Comparison of ENCODE assay signal across 21 cellular contexts in genomic region chr20:17587148-17587547, GRCh38. TPM values are rescaled to one million over a fixed set of nuclear protein-coding genes. Genes with fewer than 3 reads are reported as not detected.
DNase-seq lines count a peak whose midpoint lies in the region; ATAC-seq and TF ChIP-seq lines count a peak whose summit lies in the region.
"Had no signal": no experiment of that assay in that cellular context is flagged by ENCODE, and none has a peak within 500 bp of the region (broad histone marks: within the 10 kb centered on the region; RNA-seq: fewer than 3 reads in every experiment).

No MANE protein-coding gene starts in this region.

- no peak for TF ChIP-seq EP300 in sigmoid colon (IDR thresholded peaks at IDR 0.05)

- ATAC-seq in left cardiac atrium, result no peak
- ATAC-seq in HG03196 (IDR thresholded peaks at IDR 0.05; ENCODE audit: unreplicated experiment), result no peak
- ATAC-seq: HCT116, Right ventricle myocardium inferior had no signal

- no peak for TF ChIP-seq POLR2A in sigmoid colon (IDR thresholded peaks at IDR 0.05)

- peak overlapping the region; percentile 65 for H3K27ac ChIP-seq in left ventricle myocardium inferior (replicated peaks)
- H3K27ac ChIP-seq in coronary artery, result peak overlapping the region; percentile 15 to 87
- H3K27ac ChIP-seq in sigmoid colon, result peak overlapping the region; percentile 65 to 100 (median 88)
- H3K27ac ChIP-seq: BLaER1 treated with 17β-estradiol and CSF1 and Interleukin-3, amounts not matched to agents 10 nM and 100 nM; KMS-11; PC-9; SJCRH30 had no signal

- H3K27me3 Mint-ChIP-seq in activated naive CD4-positive, alpha-beta T cell treated with anti-CD3 and anti-CD28 coated beads for 36 hours (ENCODE audit: low read depth), result no peaks in the 10 kb centered on the region
- H3K27me3 Mint-ChIP-seq: CD4-positive, alpha-beta T cell; IgD-negative memory B cell had no signal

- CTCF ChIA-PET in activated naive CD4-positive, alpha-beta T cell treated with anti-CD3 and anti-CD28 coated beads for 36 hours (lab: Charles Lee), result interaction anchor here (0.6 kb wide), 1 partner anchor 50 kb away, joined by 3 read pairs; no protein-coding TSS in a partner anchor

- no peak overlapping the region for H3K27ac Mint-ChIP-seq in activated naive CD4-positive, alpha-beta T cell treated with anti-CD3 and anti-CD28 coated beads for 36 hours
- H3K27ac Mint-ChIP-seq: CD4-positive, alpha-beta T cell had no signal

- H3K9me3 ChIP-seq in left ventricle myocardium inferior (replicated peaks) (no peaks in the 10 kb centered on the region), sigmoid colon (no peaks in the 10 kb centered on the region)
- H3K9me3 ChIP-seq: BLaER1 treated with 17β-estradiol and CSF1 and Interleukin-3, amounts not matched to agents 10 nM and 100 nM; SJCRH30 had no signal

- H3K9me3 Mint-ChIP-seq in activated naive CD4-positive, alpha-beta T cell treated with anti-CD3 and anti-CD28 coated beads for 36 hours, result no peaks in the 10 kb centered on the region
- H3K9me3 Mint-ChIP-seq: CD4-positive, alpha-beta T cell; IgD-negative memory B cell had no signal

- intact Hi-C loops in left ventricle myocardium inferior (cut with micrococcal nuclease) (no loop called here), left cardiac atrium (cut with DNase I) (no loop called here), sigmoid colon (cut with DNase I) (no loop called here)
- intact Hi-C loops in activated naive CD4-positive, alpha-beta T cell treated with anti-CD3 and anti-CD28 coated beads for 36 hours (cut with micrococcal nuclease), result no loop called here

- 84 to 95% methylated on average over 1 of the region's 1 CpG for WGBS in sigmoid colon, 2 donors

- DNase-seq in left ventricle myocardium inferior, result no peak
- no peak for DNase-seq in left cardiac atrium
- DNase-seq in coronary artery (ENCODE audit: low spot score), result no peak
- no peak for DNase-seq in sigmoid colon
- no peak for DNase-seq in anterior cingulate cortex (lab: John Stamatoyannopoulos, UW)
- DNase-seq in activated naive CD4-positive, alpha-beta T cell treated with anti-CD3 and anti-CD28 coated beads for 36 hours, result no peak
- DNase-seq: CD4-positive, alpha-beta T cell; NCI-H1092; NCI-H1417 treated with DMSO at 0.1 percent for 48 hours; NCI-H1694 treated with DMSO at 0.1 percent for 48 hours; NCI-H2081; NCI-H2227 treated with DMSO at 0.1 percent for 48 hours; NCI-H526 treated with DMSO at 0.1 percent for 48 hours; PC-9; SJCRH30 had no signal

- no peak for TF ChIP-seq CTCF in left ventricle myocardium inferior (IDR thresholded peaks at IDR 0.05; ENCODE audit: borderline replicate concordance)
- no peak for TF ChIP-seq CTCF in coronary artery (IDR thresholded peaks at IDR 0.05)
- TF ChIP-seq CTCF in sigmoid colon (IDR thresholded peaks at IDR 0.05), result no peak

- peaks cover 5% of the 10 kb centered on the region for H3K36me3 ChIP-seq in left ventricle myocardium inferior
- H3K36me3 ChIP-seq in sigmoid colon, result peaks cover 0 to 4% (median 0%) of the 10 kb centered on the region in 4 donors
- H3K36me3 ChIP-seq: SJCRH30 had no signal

- H3K4me3 Mint-ChIP-seq in activated naive CD4-positive, alpha-beta T cell treated with anti-CD3 and anti-CD28 coated beads for 36 hours, result no peak overlapping the region
- H3K4me3 Mint-ChIP-seq: CD4-positive, alpha-beta T cell; IgD-negative memory B cell had no signal

- H3K4me1 ChIP-seq in left ventricle myocardium inferior, result peaks cover 96% of the 10 kb centered on the region
- H3K4me1 ChIP-seq in sigmoid colon, result peaks cover 0 to 99% (median 91%) of the 10 kb centered on the region in 4 donors

- H3K4me3 ChIP-seq in left ventricle myocardium inferior (no peak overlapping the region), coronary artery (no peak overlapping the region), sigmoid colon (peak overlapping the region in 2 of 4 donors; percentile 1 to 6)
- H3K4me3 ChIP-seq: BLaER1 treated with 17β-estradiol and CSF1 and Interleukin-3, amounts not matched to agents 10 nM and 100 nM; PC-9; SJCRH30 had no signal

- H3K4me1 Mint-ChIP-seq in activated naive CD4-positive, alpha-beta T cell treated with anti-CD3 and anti-CD28 coated beads for 36 hours (ENCODE audit: low read depth), result peaks cover 24% of the 10 kb centered on the region

- H3K27me3 ChIP-seq in left ventricle myocardium inferior (ENCODE audit: low read depth) (no peaks in the 10 kb centered on the region), sigmoid colon (no peaks in the 10 kb centered on the region)
- H3K27me3 ChIP-seq: BLaER1 treated with 17β-estradiol and CSF1 and Interleukin-3, amounts not matched to agents 10 nM and 100 nM; SJCRH30 had no signal

- H3K36me3 Mint-ChIP-seq in activated naive CD4-positive, alpha-beta T cell treated with anti-CD3 and anti-CD28 coated beads for 36 hours (ENCODE audit: low read depth), result peaks cover 7% of the 10 kb centered on the region

RNA-seq across cellular contexts. Expression of gene DSTN, which starts 17.3 kb away (rescaled TPM):
- total RNA-seq in left ventricle myocardium inferior, result 635 TPM
- total RNA-seq in left cardiac atrium, result 100 to 1,000 TPM; 547 to 572 TPM
- 1,000 to 10,000 TPM; 1,872 to 2,237 (median 1,948) TPM for total RNA-seq in sigmoid colon
- 100 to 1,000 TPM; 429 to 672 (median 586) TPM for polyA plus RNA-seq in sigmoid colon
- total RNA-seq in activated naive CD4-positive, alpha-beta T cell treated with anti-CD3 and anti-CD28 coated beads for 36 hours, result 10 to 100 TPM; 68.9 to 69.7 TPM

RNA-seq across cellular contexts. Expression of gene BFSP1, which starts 56.0 kb away (rescaled TPM):
- 0.66 TPM for total RNA-seq in left ventricle myocardium inferior
- under 1 TPM; 0.41 to 0.68 TPM for total RNA-seq in left cardiac atrium
- total RNA-seq in sigmoid colon, result 1 to 10 TPM; 1.1 to 3.6 (median 1.5) TPM
- under 1 TPM in 2 of 3 donors, not detected in 1; 0.51 to 0.60 TPM for polyA plus RNA-seq in sigmoid colon
- under 1 TPM in 1 of 2 experiments, not detected in 1; 0.19 TPM for total RNA-seq in activated naive CD4-positive, alpha-beta T cell treated with anti-CD3 and anti-CD28 coated beads for 36 hours
- total RNA-seq: SJCRH30 had no signal
- polyA plus RNA-seq: IgD-negative memory B cell had no signal
